In genomic region chr5:25119654-25120053, GRCh38 we compare ENCODE assay signal across 9 cellular contexts.
A peak's percentile ranks its signal among the peaks of the same experiment; 100 is the strongest.
DNase-seq lines count a peak whose midpoint lies in the region; FAIRE-seq and TF ChIP-seq lines count a peak whose summit lies in the region.
"Had no signal": no experiment of that assay in that cellular context is flagged by ENCODE, and none has a peak within 500 bp of the region (broad histone marks: within the 10 kb centered on the region; RNA-seq: fewer than 3 reads in every experiment).

No MANE protein-coding gene starts in this region.

- peaks cover 12% of the 10 kb centered on the region for H3K9me3 Mint-ChIP-seq in activated CD4-positive, alpha-beta memory T cell treated with anti-CD3 and anti-CD28 coated beads for 36 hours

- no peaks in the 10 kb centered on the region for H3K4me1 Mint-ChIP-seq in activated CD4-positive, alpha-beta memory T cell treated with anti-CD3 and anti-CD28 coated beads for 36 hours (ENCODE audit: low read depth)

- H3K79me2 ChIP-seq in keratinocyte (ENCODE audit: control insufficient read depth, insufficient read depth, low read length), result no peaks in the 10 kb centered on the region

- H3K4me1 ChIP-seq in keratinocyte (ENCODE audit: control insufficient read depth, extremely low read depth, insufficient read depth, low read length), result no peaks in the 10 kb centered on the region
- H3K4me1 ChIP-seq in small intestine (ENCODE audit: control insufficient read depth in 2 of 2, insufficient read depth in 1 of 2, low read depth in 1 of 2, low read length in 1 of 2), result no peaks in the 10 kb centered on the region

- POLR2A ChIA-PET in activated CD4-positive, alpha-beta memory T cell treated with anti-CD3 and anti-CD28 coated beads for 36 hours (lab: Charles Lee), result no interaction called here

- TF ChIP-seq CTCF in D721Med (IDR thresholded peaks at IDR 0.05; ENCODE audit: insufficient read depth, missing control alignments), result peak; percentile 16
- TF ChIP-seq CTCF in keratinocyte (optimal IDR thresholded peaks at IDR 0.05 in 1 of 3, IDR thresholded peaks at IDR 0.05 in 1 of 3, conservative IDR thresholded peaks at IDR 0.05 in 1 of 3; ENCODE audit: extremely low read depth in 1 of 3, insufficient read depth in 2 of 3, low read length in 3 of 3), result peak in 2 of 3 experiments; percentile 9 to 12

- no peak for FAIRE-seq in D721Med (lab: Jason Lieb, UNC)
- no peak for FAIRE-seq in keratinocyte (lab: Jason Lieb, UNC)
- FAIRE-seq in small intestine (lab: Jason Lieb, UNC), result no peak

- intact Hi-C loops in activated CD4-positive, alpha-beta memory T cell treated with anti-CD3 and anti-CD28 coated beads for 36 hours (cut with micrococcal nuclease), result no loop called here

- no peaks in the 10 kb centered on the region for H3K36me3 ChIP-seq in keratinocyte (ENCODE audit: control insufficient read depth in 2 of 2, extremely low read depth in 1 of 2, insufficient read depth in 2 of 2, low read length in 2 of 2)
- no peaks in the 10 kb centered on the region for H3K36me3 ChIP-seq in small intestine (ENCODE audit: control insufficient read depth in 2 of 2, insufficient read depth in 2 of 2, low read length in 2 of 2)

- H3K27me3 ChIP-seq in keratinocyte (ENCODE audit: control insufficient read depth, extremely low read depth, insufficient read depth, low read length) (no peaks in the 10 kb centered on the region), small intestine (ENCODE audit: control insufficient read depth in 2 of 2, insufficient read depth in 2 of 2, low read length in 2 of 2) (no peaks in the 10 kb centered on the region)

- H3K27ac ChIP-seq in keratinocyte (ENCODE audit: control insufficient read depth, insufficient read depth, low read length) (no peak overlapping the region), small intestine (ENCODE audit: low read depth in 1 of 2, low read length in 1 of 2) (no peak overlapping the region)

- no peak overlapping the region for H3K4me3 ChIP-seq in Jurkat, Clone E6-1 (ENCODE audit: low read length)
- no peak overlapping the region for H3K4me3 ChIP-seq in keratinocyte (ENCODE audit: control insufficient read depth in 2 of 3, extremely low read depth in 1 of 3, insufficient read depth in 2 of 3, low read depth in 1 of 3, low read length in 3 of 3)
- no peak overlapping the region for H3K4me3 ChIP-seq in small intestine (ENCODE audit: low read depth in 1 of 2, low read length in 2 of 2)

- H3K27ac Mint-ChIP-seq in activated CD4-positive, alpha-beta memory T cell treated with anti-CD3 and anti-CD28 coated beads for 36 hours, result no peak overlapping the region

- no peaks in the 10 kb centered on the region for H3K36me3 Mint-ChIP-seq in activated CD4-positive, alpha-beta memory T cell treated with anti-CD3 and anti-CD28 coated beads for 36 hours

- H3K9me1 ChIP-seq in keratinocyte (ENCODE audit: control insufficient read depth, extremely low read depth, insufficient read depth, low read length), result no peaks in the 10 kb centered on the region

- H3K27me3 Mint-ChIP-seq in activated CD4-positive, alpha-beta memory T cell treated with anti-CD3 and anti-CD28 coated beads for 36 hours, result no peaks in the 10 kb centered on the region

- dilution Hi-C loops in keratinocyte (cut with MboI; ENCODE audit: extremely low pct_ligation_motif_present, low sequenced_read_pairs), result no loop called here

- no peaks in the 10 kb centered on the region for H4K20me1 ChIP-seq in keratinocyte (ENCODE audit: control insufficient read depth, extremely low read depth, insufficient read depth, low read length)

- no peak for DNase-seq in D721Med (ENCODE audit: insufficient read length, low spot score)
- peak; percentile 29 for DNase-seq in Jurkat, Clone E6-1 (ENCODE audit: low read depth, low spot score)
- peak; percentile 18 to 24 for DNase-seq in SHP77 (lab: John Stamatoyannopoulos, UW)
- no peak for DNase-seq in keratinocyte (ENCODE audit: low read depth, low spot score)
- no peak for DNase-seq in small intestine
- DNase-seq in activated CD8-positive, alpha-beta memory T cell treated with anti-CD3 and anti-CD28 coated beads for 24 hours, result no peak
- DNase-seq in activated CD4-positive, alpha-beta memory T cell treated with anti-CD3 and anti-CD28 coated beads for 36 hours, result no peak
- DNase-seq in activated CD4-positive, alpha-beta T cell treated with anti-CD3 and anti-CD28 coated beads for 48 hours, result no peak
- DNase-seq: foreskin melanocyte had no signal

- CTCF ChIA-PET in activated CD4-positive, alpha-beta memory T cell treated with anti-CD3 and anti-CD28 coated beads for 36 hours (lab: Charles Lee), result no interaction called here

- WGBS in small intestine, 3 donors, result 83 to 85% (median 85%) methylated on average over 6 to 7 of the region's 7 CpGs

- H3K9ac ChIP-seq in keratinocyte (ENCODE audit: control insufficient read depth, extremely low read depth, insufficient read depth, low read length), result no peak overlapping the region

- no peak overlapping the region for H3K4me3 Mint-ChIP-seq in activated CD4-positive, alpha-beta memory T cell treated with anti-CD3 and anti-CD28 coated beads for 36 hours

- no peak overlapping the region for H2AFZ ChIP-seq in keratinocyte (ENCODE audit: control insufficient read depth, low read length)

- H3K9me3 ChIP-seq in keratinocyte (ENCODE audit: control insufficient read depth, low read depth, low read length), result no peaks in the 10 kb centered on the region
- no peaks in the 10 kb centered on the region for H3K9me3 ChIP-seq in small intestine (ENCODE audit: control insufficient read depth, low read depth)

- H3K4me2 ChIP-seq in keratinocyte (ENCODE audit: control insufficient read depth, extremely low read depth, insufficient read depth, low read depth, low read length), result no peak overlapping the region

Comparison
In these comparisons a context has a peak if more than half of its experiments do, and no peak if none do; other contexts are left out.
1. DNase-seq: peak in Jurkat, Clone E6-1 (single experiment) and SHP77 (2 of 2); none in D721Med (single experiment), keratinocyte (single experiment), small intestine (single experiment), activated CD8-positive, alpha-beta memory T cell treated with anti-CD3 and anti-CD28 coated beads for 24 hours (single experiment), activated CD4-positive, alpha-beta memory T cell treated with anti-CD3 and anti-CD28 coated beads for 36 hours (single experiment) and activated CD4-positive, alpha-beta T cell treated with anti-CD3 and anti-CD28 coated beads for 48 hours (single experiment).